Comparison of ENCODE assay signal across 10 cellular contexts in the genomic region with DNA sequence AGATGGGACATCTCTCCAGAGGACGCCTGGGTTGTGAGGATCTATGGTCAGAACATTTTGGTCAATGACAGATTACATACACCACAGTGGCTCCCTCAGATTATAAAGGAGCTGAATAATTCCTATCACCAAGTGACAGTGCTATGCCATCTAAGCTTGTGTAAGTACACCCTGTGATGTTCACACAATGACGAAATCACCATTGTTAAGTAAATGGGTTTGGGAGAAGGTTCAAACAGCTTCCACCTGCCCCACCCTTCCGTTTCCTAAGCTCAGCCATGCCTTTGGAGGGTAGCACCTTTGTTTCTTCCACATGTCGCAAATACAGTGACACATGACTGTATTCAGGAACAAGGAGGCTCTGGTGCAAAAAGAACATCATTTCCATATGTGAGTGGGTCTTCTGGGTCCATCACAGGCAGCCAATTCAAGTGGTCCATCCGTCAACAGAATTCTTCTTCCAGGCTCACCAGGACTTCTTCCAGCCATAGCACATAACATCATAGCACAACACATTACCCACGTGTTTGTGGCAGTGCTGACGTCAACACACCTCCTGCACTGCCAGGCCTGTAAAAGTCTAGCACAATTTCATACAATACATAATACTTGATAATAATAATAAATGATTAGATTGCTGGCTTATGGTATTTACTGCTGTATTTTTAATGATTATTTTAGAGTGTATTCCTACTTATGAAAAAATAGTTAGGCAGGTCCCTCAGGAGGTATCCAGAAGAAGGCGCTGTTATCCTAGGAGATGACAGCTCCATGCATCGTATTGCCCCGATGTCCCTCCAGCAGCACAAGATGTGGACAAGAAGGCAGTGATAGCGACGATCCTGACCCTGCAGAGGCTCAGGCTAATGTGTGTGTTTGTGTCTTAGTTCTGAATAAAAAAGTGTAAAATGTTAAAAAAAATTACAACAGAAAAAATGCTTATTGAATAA.
DNase-seq lines count a peak whose midpoint lies in the region; ATAC-seq, FAIRE-seq and TF ChIP-seq lines count a peak whose summit lies in the region.
"Had no signal": no experiment of that assay in that cellular context is flagged by ENCODE, and none has a peak within 500 bp of the region (broad histone marks: within the 10 kb centered on the region; RNA-seq: fewer than 3 reads in every experiment).

No MANE protein-coding gene starts in this region.

- peaks cover 8 to 13% of the 10 kb centered on the region in 2 donors for H3K4me1 Mint-ChIP-seq in immature natural killer cell
- no peaks in the 10 kb centered on the region for H3K4me1 Mint-ChIP-seq in activated CD8-positive, alpha-beta T cell treated with anti-CD3 and anti-CD28 coated beads for 36 hours (ENCODE audit: low read depth)

- no peak for TF ChIP-seq EP300 in A549 (IDR thresholded peaks at IDR 0.05)

- peak in 1 of 2 experiments; percentile 23 for DNase-seq in A549 (ENCODE audit: low read depth in 1 of 2, low spot score in 1 of 2)
- peak; percentile 48 for DNase-seq in KBM-7
- DNase-seq in ascending aorta (ENCODE audit: low spot score in 2 of 2), result no peak
- DNase-seq in immature natural killer cell, result peak; percentile 48 to 64 (median 59)
- no peak for DNase-seq in stimulated activated CD4-positive, alpha-beta T cell treated with anti-CD3 and anti-CD28 coated beads, Interleukin-4, amount 100 ng/mL, for 1 hour
- no peak for DNase-seq in KG1 (lab: John Stamatoyannopoulos, UW)
- no peak for DNase-seq in NCI-H774 (lab: John Stamatoyannopoulos, UW)
- DNase-seq in activated CD8-positive, alpha-beta T cell treated with anti-CD3 and anti-CD28 coated beads for 36 hours, result no peak
- DNase-seq: activated CD8-positive, alpha-beta memory T cell treated with anti-CD3 and anti-CD28 coated beads, Interleukin-2, amount 10 ng/mL, durations not matched to agents 7 days and 5 days; small intestine had no signal

- H3K4me3 ChIP-seq in A549 (no peak overlapping the region), ascending aorta (no peak overlapping the region)

- H3K4me2 ChIP-seq in A549, result no peak overlapping the region

- in situ Hi-C loops in KBM-7 (cut with MboI; ENCODE audit: low pct_unique_long_range_greater_than_20kb, low sequenced_read_pairs), result no loop called here

- H3K27me3 ChIP-seq in ascending aorta, result no peaks in the 10 kb centered on the region

- H3K27ac ChIP-seq in A549 (peak overlapping the region; percentile 19 to 71; a peak in 1 of 6 replicates), ascending aorta (peak overlapping the region; percentile 71 to 81)

- H3K9me3 ChIP-seq in A549 (no peaks in the 10 kb centered on the region), ascending aorta (no peaks in the 10 kb centered on the region)

- no peaks in the 10 kb centered on the region for H3K36me3 ChIP-seq in ascending aorta

- POLR2A ChIA-PET in A549 (lab: Yijun Ruan, JAX), result no interaction called here
- POLR2A ChIA-PET in activated CD8-positive, alpha-beta T cell treated with anti-CD3 and anti-CD28 coated beads for 36 hours (lab: Charles Lee), result interaction anchor here (0.9 kb wide), 1 partner anchor 22 kb away, joined by 3 read pairs; no protein-coding TSS in a partner anchor

- no peaks in the 10 kb centered on the region for H3K36me3 Mint-ChIP-seq in immature natural killer cell
- no peaks in the 10 kb centered on the region for H3K36me3 Mint-ChIP-seq in activated CD8-positive, alpha-beta T cell treated with anti-CD3 and anti-CD28 coated beads for 36 hours (ENCODE audit: low read depth)
- H3K36me3 Mint-ChIP-seq: activated CD8-positive, alpha-beta memory T cell treated with anti-CD3 and anti-CD28 coated beads, Interleukin-2, amount 10 ng/mL, durations not matched to agents 7 days and 5 days had no signal

- H3K9me3 Mint-ChIP-seq in immature natural killer cell, result no peaks in the 10 kb centered on the region
- H3K9me3 Mint-ChIP-seq in activated CD8-positive, alpha-beta T cell treated with anti-CD3 and anti-CD28 coated beads for 36 hours, result no peaks in the 10 kb centered on the region

- H3K4me1 ChIP-seq in A549, result peaks cover 14% of the 10 kb centered on the region
- H3K4me1 ChIP-seq in ascending aorta, result peaks cover 13 to 21% of the 10 kb centered on the region in 2 donors

- peak overlapping the region in 5 of 6 donors; percentile 53 to 93 (median 89) for H3K27ac Mint-ChIP-seq in immature natural killer cell
- no peak overlapping the region for H3K27ac Mint-ChIP-seq in activated CD8-positive, alpha-beta T cell treated with anti-CD3 and anti-CD28 coated beads for 36 hours
- H3K27ac Mint-ChIP-seq: activated CD8-positive, alpha-beta memory T cell treated with anti-CD3 and anti-CD28 coated beads, Interleukin-2, amount 10 ng/mL, durations not matched to agents 7 days and 5 days had no signal

- no peak for FAIRE-seq in A549 (lab: Jason Lieb, UNC)
- FAIRE-seq: small intestine had no signal

- TF ChIP-seq RAD21 in A549 (conservative IDR thresholded peaks at IDR 0.05 in 1 of 2, IDR thresholded peaks at IDR 0.05 in 1 of 2), result peak; percentile 55 to 60

- CTCF ChIA-PET in A549 (lab: Yijun Ruan, JAX), result no interaction called here
- CTCF ChIA-PET in activated CD8-positive, alpha-beta T cell treated with anti-CD3 and anti-CD28 coated beads for 36 hours (lab: Charles Lee), result interaction anchor here (1.3 kb wide), 1 partner anchor 80 kb away, joined by 3 read pairs; no protein-coding TSS in a partner anchor

- intact Hi-C loops in ascending aorta (cut with DNase I), result no loop called here
- intact Hi-C loops in activated CD8-positive, alpha-beta T cell treated with anti-CD3 and anti-CD28 coated beads for 36 hours (cut with micrococcal nuclease), result no loop called here

- peak; percentile 32; the same call in 2 of the 3 replicates for TF ChIP-seq CTCF in A549 (IDR thresholded peaks at IDR 0.05)
- TF ChIP-seq CTCF in ascending aorta (IDR thresholded peaks at IDR 0.05), result no peak
- TF ChIP-seq CTCF in activated CD8-positive, alpha-beta T cell treated with anti-CD3 and anti-CD28 coated beads for 36 hours (IDR thresholded peaks at IDR 0.05), result no peak

- WGBS in A549 (ENCODE audit: missing lambda C conversion rate), result 66% methylated on average over 12 of the region's 12 CpGs

- ATAC-seq in A549, result peak in 1 of 2 experiments; percentile 62; a peak in 3 of 6 replicates
- ATAC-seq in activated CD8-positive, alpha-beta T cell treated with anti-CD3 and anti-CD28 coated beads for 36 hours, result no peak
- ATAC-seq: activated CD8-positive, alpha-beta memory T cell treated with anti-CD3 and anti-CD28 coated beads, Interleukin-2, amount 10 ng/mL, durations not matched to agents 7 days and 5 days had no signal

- H3K27me3 Mint-ChIP-seq in immature natural killer cell (ENCODE audit: low read depth in 3 of 3), result peaks cover 0 to 7% (median 5%) of the 10 kb centered on the region in 3 donors
- H3K27me3 Mint-ChIP-seq in activated CD8-positive, alpha-beta T cell treated with anti-CD3 and anti-CD28 coated beads for 36 hours, result peaks cover 2% of the 10 kb centered on the region

- H3K4me3 Mint-ChIP-seq in immature natural killer cell, result peak overlapping the region in 2 of 5 donors; percentile 31 to 66
- H3K4me3 Mint-ChIP-seq in activated CD8-positive, alpha-beta T cell treated with anti-CD3 and anti-CD28 coated beads for 36 hours, result no peak overlapping the region
- H3K4me3 Mint-ChIP-seq: activated CD8-positive, alpha-beta memory T cell treated with anti-CD3 and anti-CD28 coated beads, Interleukin-2, amount 10 ng/mL, durations not matched to agents 7 days and 5 days had no signal

- no peak for TF ChIP-seq POLR2A in A549 (IDR thresholded peaks at IDR 0.05; ENCODE audit: low read length)

TF ChIP-seq in A549, 52 proteins besides CTCF, POLR2A, EP300 and RAD21:
- no peak for TF ChIP-seq CHD2 (IDR thresholded peaks at IDR 0.05; ENCODE audit: low read length, partially characterized antibody)
- TF ChIP-seq, protein P1, sequence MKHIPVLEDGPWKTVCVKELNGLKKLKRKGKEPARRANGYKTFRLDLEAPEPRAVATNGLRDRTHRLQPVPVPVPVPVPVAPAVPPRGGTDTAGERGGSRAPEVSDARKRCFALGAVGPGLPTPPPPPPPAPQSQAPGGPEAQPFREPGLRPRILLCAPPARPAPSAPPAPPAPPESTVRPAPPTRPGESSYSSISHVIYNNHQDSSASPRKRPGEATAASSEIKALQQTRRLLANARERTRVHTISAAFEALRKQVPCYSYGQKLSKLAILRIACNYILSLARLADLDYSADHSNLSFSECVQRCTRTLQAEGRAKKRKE (CRISPR knock-in tag; IDR thresholded peaks at IDR 0.05; ENCODE audit: low read depth), result no peak
- TF ChIP-seq MAZ (IDR thresholded peaks at IDR 0.05; ENCODE audit: borderline replicate concordance, low read depth, low read length), result no peak
- TF ChIP-seq SMC3 (IDR thresholded peaks at IDR 0.05), result peak; percentile 51
TF ChIP-seq in A549: peak in this region for 1.

Comparison
In these comparisons a context has a peak if more than half of its experiments do, and no peak if none do; other contexts are left out.
1. DNase-seq: peak in KBM-7 (single experiment) and immature natural killer cell (3 of 3); none in ascending aorta (0 of 2), stimulated activated CD4-positive, alpha-beta T cell treated with anti-CD3 and anti-CD28 coated beads, Interleukin-4, amount 100 ng/mL, for 1 hour (single experiment), KG1 (single experiment), NCI-H774 (single experiment) and activated CD8-positive, alpha-beta T cell treated with anti-CD3 and anti-CD28 coated beads for 36 hours (single experiment).